Comparison of ENCODE assay signal across 7 cellular contexts in the genomic region with DNA sequence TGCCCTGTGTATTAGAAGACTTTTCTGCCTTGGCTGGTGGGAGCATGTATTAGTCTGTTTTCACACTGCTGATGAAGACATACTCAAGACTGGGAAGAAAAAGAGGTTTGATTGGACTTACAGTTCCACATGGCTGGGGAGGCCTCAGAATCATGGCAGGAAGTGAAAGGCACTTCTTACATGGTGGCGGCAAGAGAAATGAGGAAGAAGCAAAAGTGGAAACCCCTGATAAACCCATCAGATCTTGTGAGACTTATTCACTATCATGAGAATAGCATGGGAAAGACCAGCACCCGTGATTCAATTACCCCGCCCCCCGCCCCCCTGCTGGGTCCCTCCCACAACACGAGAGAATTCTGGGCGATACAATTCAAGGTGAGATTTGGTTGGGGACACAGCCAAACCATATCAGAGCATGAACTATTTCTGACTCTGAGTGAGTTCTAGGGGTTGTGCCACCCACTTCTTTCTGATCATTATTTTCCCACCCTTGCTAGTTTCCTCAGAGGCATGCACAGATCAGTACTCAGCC. TPM values are rescaled to one million over a fixed set of nuclear protein-coding genes. Genes with fewer than 3 reads are reported as not detected.
DNase-seq lines count a peak whose midpoint lies in the region; ATAC-seq and TF ChIP-seq lines count a peak whose summit lies in the region.
"Not testable (repeated sequence)": the region's sequence is repeated elsewhere in the genome, so short reads cannot be mapped to it uniquely, and the experiment has no call there.

No MANE protein-coding gene starts in this region.

- TF ChIP-seq CTCF in Calu3 (IDR thresholded peaks at IDR 0.05; ENCODE audit: unreplicated experiment); RWPE2 (IDR thresholded peaks at IDR 0.05; ENCODE audit: poor library complexity, severe bottlenecking); psoas muscle (IDR thresholded peaks at IDR 0.05): not testable (repeated sequence)

- H3K36me3 ChIP-seq in RWPE2 (ENCODE audit: low read depth); psoas muscle (ENCODE audit: insufficient read depth in 1 of 2, low read depth in 1 of 2): not testable (repeated sequence)

- not testable (repeated sequence) for ATAC-seq in RWPE2 (ENCODE audit: low read depth); psoas muscle; stimulated activated memory B cell treated with anti-CD40 and anti-IgM and Interleukin-4, amounts not matched to agents 10 μg/mL and 1 μg/mL and 100 μg/mL, for 72 hours
- ATAC-seq in activated naive CD8-positive, alpha-beta T cell treated with anti-CD3 and anti-CD28 coated beads, Interleukin-2, amount 50 U/mL, for 24 hours = peak; percentile 38

- DNase-seq in Calu3; RWPE2 (ENCODE audit: low spot score); activated naive CD8-positive, alpha-beta T cell treated with anti-CD3 and anti-CD28 coated beads, Interleukin-2, amount 50 U/mL, for 24 hours; immature natural killer cell; psoas muscle: not testable (repeated sequence)
- DNase-seq in activated T-cell treated with anti-CD3 and anti-CD28 coated beads, Interleukin-2, amount 50 U/mL, for 24 hours = peak; percentile 59

- not testable (repeated sequence) for BruUV-seq in Calu3 (replicated peaks; lab: Mats Ljungman, UMichigan)

- intact Hi-C loops in Calu3 (cut with micrococcal nuclease; ENCODE audit: unreplicated experiment) = loop anchor here (2.0 kb wide), 1 partner anchor 22 kb away; no protein-coding TSS in a partner anchor
- intact Hi-C loops in psoas muscle (cut with DNase I) = not testable (repeated sequence)

- peaks cover 38% of the 10 kb centered on the region for H3K4me1 ChIP-seq in RWPE2 (ENCODE audit: insufficient read depth, poor library complexity, severe bottlenecking)
- peaks cover 40% of the 10 kb centered on the region for H3K4me1 ChIP-seq in psoas muscle

- H3K27ac ChIP-seq in RWPE2 (ENCODE audit: poor library complexity, severe bottlenecking) (peak overlapping the region; percentile 72), psoas muscle (peak overlapping the region; percentile 78)

- H3K9me3 ChIP-seq in RWPE2 (ENCODE audit: severe bottlenecking); psoas muscle: not testable (repeated sequence)

- H3K4me3 ChIP-seq in RWPE2 (ENCODE audit: severe bottlenecking); psoas muscle: not testable (repeated sequence)

- not testable (repeated sequence) for H3K4me3 Mint-ChIP-seq in Calu3 (ENCODE audit: low read depth, unreplicated experiment); stimulated activated memory B cell treated with anti-CD40 and anti-IgM and Interleukin-4, amounts not matched to agents 10 μg/mL and 1 μg/mL and 100 μg/mL, for 72 hours
- H3K4me3 Mint-ChIP-seq in activated T-cell treated with anti-CD3 and anti-CD28 coated beads, Interleukin-2, amount 50 U/mL, for 24 hours = peak overlapping the region; percentile 21
- H3K4me3 Mint-ChIP-seq in activated naive CD8-positive, alpha-beta T cell treated with anti-CD3 and anti-CD28 coated beads, Interleukin-2, amount 50 U/mL, for 24 hours = peak overlapping the region; percentile 24
- H3K4me3 Mint-ChIP-seq in immature natural killer cell = peak overlapping the region in 1 of 5 donors; percentile 47

- WGBS in psoas muscle, 3 donors = 83 to 90% (median 88%) methylated on average over 6 of the region's 6 CpGs

- H3K27ac Mint-ChIP-seq in Calu3 (ENCODE audit: unreplicated experiment) (peak overlapping the region; percentile 99), immature natural killer cell (peak overlapping the region; percentile 29 to 81 (median 62))
- peak overlapping the region; percentile 85 for H3K27ac Mint-ChIP-seq in activated T-cell treated with anti-CD3 and anti-CD28 coated beads, Interleukin-2, amount 50 U/mL, for 24 hours
- peak overlapping the region; percentile 82 for H3K27ac Mint-ChIP-seq in activated naive CD8-positive, alpha-beta T cell treated with anti-CD3 and anti-CD28 coated beads, Interleukin-2, amount 50 U/mL, for 24 hours
- H3K27ac Mint-ChIP-seq in stimulated activated memory B cell treated with anti-CD40 and anti-IgM and Interleukin-4, amounts not matched to agents 10 μg/mL and 1 μg/mL and 100 μg/mL, for 72 hours = peak overlapping the region; percentile 88

- not testable (repeated sequence) for H3K9me3 Mint-ChIP-seq in Calu3 (ENCODE audit: low read depth, unreplicated experiment); immature natural killer cell
- peaks cover 21% of the 10 kb centered on the region for H3K9me3 Mint-ChIP-seq in activated T-cell treated with anti-CD3 and anti-CD28 coated beads, Interleukin-2, amount 50 U/mL, for 24 hours
- peaks cover 17% of the 10 kb centered on the region for H3K9me3 Mint-ChIP-seq in activated naive CD8-positive, alpha-beta T cell treated with anti-CD3 and anti-CD28 coated beads, Interleukin-2, amount 50 U/mL, for 24 hours
- H3K9me3 Mint-ChIP-seq in stimulated activated memory B cell treated with anti-CD40 and anti-IgM and Interleukin-4, amounts not matched to agents 10 μg/mL and 1 μg/mL and 100 μg/mL, for 72 hours = peaks cover 16% of the 10 kb centered on the region

- H3K27me3 ChIP-seq in RWPE2 (ENCODE audit: insufficient read depth, poor library complexity, severe bottlenecking); psoas muscle (ENCODE audit: insufficient read depth in 3 of 3, low read length in 2 of 3): not testable (repeated sequence)

- CTCF ChIA-PET in Calu3 (lab: Charles Lee) = not testable (repeated sequence)

- H3K36me3 Mint-ChIP-seq in Calu3 (ENCODE audit: insufficient read depth, unreplicated experiment) = peaks cover 32% of the 10 kb centered on the region
- peaks cover 72% of the 10 kb centered on the region for H3K36me3 Mint-ChIP-seq in activated T-cell treated with anti-CD3 and anti-CD28 coated beads, Interleukin-2, amount 50 U/mL, for 24 hours (ENCODE audit: low read depth)
- H3K36me3 Mint-ChIP-seq in activated naive CD8-positive, alpha-beta T cell treated with anti-CD3 and anti-CD28 coated beads, Interleukin-2, amount 50 U/mL, for 24 hours (ENCODE audit: low read depth) = peaks cover 54% of the 10 kb centered on the region
- peaks cover 18 to 22% (median 19%) of the 10 kb centered on the region in 3 donors for H3K36me3 Mint-ChIP-seq in immature natural killer cell
- H3K36me3 Mint-ChIP-seq in stimulated activated memory B cell treated with anti-CD40 and anti-IgM and Interleukin-4, amounts not matched to agents 10 μg/mL and 1 μg/mL and 100 μg/mL, for 72 hours = peaks cover 62% of the 10 kb centered on the region

- not testable (repeated sequence) for H3K27me3 Mint-ChIP-seq in Calu3 (ENCODE audit: unreplicated experiment); activated T-cell treated with anti-CD3 and anti-CD28 coated beads, Interleukin-2, amount 50 U/mL, for 24 hours; activated naive CD8-positive, alpha-beta T cell treated with anti-CD3 and anti-CD28 coated beads, Interleukin-2, amount 50 U/mL, for 24 hours; stimulated activated memory B cell treated with anti-CD40 and anti-IgM and Interleukin-4, amounts not matched to agents 10 μg/mL and 1 μg/mL and 100 μg/mL, for 72 hours
- peaks cover 3 to 11% (median 8%) of the 10 kb centered on the region in 3 donors for H3K27me3 Mint-ChIP-seq in immature natural killer cell (ENCODE audit: low read depth in 3 of 3)

- H3K4me1 Mint-ChIP-seq in Calu3 (ENCODE audit: low read depth, unreplicated experiment) (peaks cover 61% of the 10 kb centered on the region), immature natural killer cell (peaks cover 90 to 96% of the 10 kb centered on the region in 2 donors)
- peaks cover 90% of the 10 kb centered on the region for H3K4me1 Mint-ChIP-seq in activated T-cell treated with anti-CD3 and anti-CD28 coated beads, Interleukin-2, amount 50 U/mL, for 24 hours (ENCODE audit: low read depth)
- H3K4me1 Mint-ChIP-seq in activated naive CD8-positive, alpha-beta T cell treated with anti-CD3 and anti-CD28 coated beads, Interleukin-2, amount 50 U/mL, for 24 hours = peaks cover 85% of the 10 kb centered on the region
- H3K4me1 Mint-ChIP-seq in stimulated activated memory B cell treated with anti-CD40 and anti-IgM and Interleukin-4, amounts not matched to agents 10 μg/mL and 1 μg/mL and 100 μg/mL, for 72 hours = peaks cover 94% of the 10 kb centered on the region

RNA-seq across cellular contexts. Expression of a gene that starts 31.0 kb away (rescaled TPM):
- total RNA-seq in Calu3 (2022) (44.7 and 45.5 TPM in 2 replicates), psoas muscle (10 to 100 TPM; 14.9 to 23.4 (median 22.4) TPM)
- polyA plus RNA-seq in immature natural killer cell (10 to 100 TPM; 13.0 to 24.1 (median 15.5) TPM), psoas muscle (10 to 100 TPM in 2 of 3 donors, 1 to 10 TPM in 1; 6.9 to 13.3 (median 11.7) TPM)
